1 cellular context compared by ENCODE assay signal in the genomic region with DNA sequence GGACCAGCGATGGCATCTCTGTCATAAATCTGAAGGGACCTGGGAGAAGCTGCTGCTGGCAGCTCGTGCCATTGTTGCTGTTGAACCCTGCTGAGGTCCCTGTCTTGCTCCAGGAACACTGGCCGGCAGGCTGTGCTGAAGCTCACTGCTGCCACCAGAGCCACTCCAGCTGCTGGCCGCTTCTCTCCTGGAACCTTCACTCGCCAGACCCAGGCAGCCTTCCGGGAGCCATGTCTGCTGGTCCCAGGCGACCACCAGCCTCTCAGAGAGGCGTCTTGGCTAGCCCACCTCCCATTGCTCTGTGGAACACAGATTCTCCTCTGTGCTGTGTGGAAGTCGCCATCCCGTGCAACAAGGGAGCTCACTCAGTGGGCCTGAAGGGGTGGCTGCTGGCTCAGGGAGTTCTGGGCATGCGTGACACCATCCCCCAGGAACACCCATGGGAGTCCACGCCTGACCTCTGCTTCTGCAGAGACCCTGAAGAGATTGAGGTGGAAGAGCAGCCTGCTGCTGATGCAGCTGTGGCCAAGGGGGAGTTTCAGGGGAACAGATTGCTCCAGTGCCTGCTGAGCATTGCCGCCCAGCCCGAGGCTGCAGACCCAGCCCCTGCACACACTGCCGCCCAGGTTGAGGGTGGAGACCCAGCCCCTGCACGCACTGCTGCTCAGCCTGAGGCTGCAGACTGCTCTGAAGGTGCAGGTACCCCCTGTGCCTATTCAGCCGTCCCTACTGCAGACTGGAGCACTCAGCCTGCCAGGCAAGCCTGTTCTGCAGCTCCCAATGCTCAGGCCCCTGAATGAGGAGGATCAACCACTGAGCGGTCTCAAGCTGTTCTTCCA.
A peak's percentile ranks its signal among the peaks of the same experiment; 100 is the strongest.
TF ChIP-seq lines count a peak whose summit lies in the region.

No MANE protein-coding gene starts in this region.

TF ChIP-seq in HepG2, 621 proteins besides CTCF, POLR2A, EP300 and RAD21 (continues in another document):
- no peak for TF ChIP-seq ZNF343 (CRISPR knock-in tag; IDR thresholded peaks at IDR 0.05)
- TF ChIP-seq DDIT3 (CRISPR knock-in tag; IDR thresholded peaks at IDR 0.05), result no peak
- no peak for TF ChIP-seq ZNF333 (CRISPR knock-in tag; IDR thresholded peaks at IDR 0.05; ENCODE audit: borderline replicate concordance)
- TF ChIP-seq SRF (IDR thresholded peaks at IDR 0.05; ENCODE audit: low read depth, low read length), result no peak
- no peak for TF ChIP-seq TRIM22 (IDR thresholded peaks at IDR 0.05)
- no peak for TF ChIP-seq ETV6 (CRISPR knock-in tag; conservative IDR thresholded peaks at IDR 0.05)
- no peak for TF ChIP-seq SP140L (CRISPR knock-in tag; IDR thresholded peaks at IDR 0.05; ENCODE audit: borderline replicate concordance)
- peak; percentile 67 for TF ChIP-seq ZNF687 (CRISPR knock-in tag; IDR thresholded peaks at IDR 0.05)
- TF ChIP-seq, protein P1, sequence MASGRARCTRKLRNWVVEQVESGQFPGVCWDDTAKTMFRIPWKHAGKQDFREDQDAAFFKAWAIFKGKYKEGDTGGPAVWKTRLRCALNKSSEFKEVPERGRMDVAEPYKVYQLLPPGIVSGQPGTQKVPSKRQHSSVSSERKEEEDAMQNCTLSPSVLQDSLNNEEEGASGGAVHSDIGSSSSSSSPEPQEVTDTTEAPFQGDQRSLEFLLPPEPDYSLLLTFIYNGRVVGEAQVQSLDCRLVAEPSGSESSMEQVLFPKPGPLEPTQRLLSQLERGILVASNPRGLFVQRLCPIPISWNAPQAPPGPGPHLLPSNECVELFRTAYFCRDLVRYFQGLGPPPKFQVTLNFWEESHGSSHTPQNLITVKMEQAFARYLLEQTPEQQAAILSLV (CRISPR knock-in tag; IDR thresholded peaks at IDR 0.05; ENCODE audit: borderline replicate concordance), result 0 out of 2 replicates have a peak, but pooled peaks have one; percentile 14
- TF ChIP-seq ZNF549 (CRISPR knock-in tag; IDR thresholded peaks at IDR 0.05), result no peak
- TF ChIP-seq MTERF4 (CRISPR knock-in tag; IDR thresholded peaks at IDR 0.05), result no peak
- TF ChIP-seq TCF12 (IDR thresholded peaks at IDR 0.05), result no peak
- no peak for TF ChIP-seq TCF12 (CRISPR knock-in tag; IDR thresholded peaks at IDR 0.05)
- no peak for TF ChIP-seq ZNF33A (CRISPR knock-in tag; IDR thresholded peaks at IDR 0.05; ENCODE audit: borderline replicate concordance)
- TF ChIP-seq ZNF563 (CRISPR knock-in tag; IDR thresholded peaks at IDR 0.05), result 0 out of 2 replicates have a peak, but pooled peaks have one; percentile 22
- peak in 1 of 2 experiments; percentile 55; a peak in 1 of 4 replicates for TF ChIP-seq HMGXB4 (CRISPR knock-in tag; IDR thresholded peaks at IDR 0.05; ENCODE audit: borderline replicate concordance in 1 of 2, low read depth in 1 of 2)
- no peak for TF ChIP-seq ZNF280D (CRISPR knock-in tag; IDR thresholded peaks at IDR 0.05)
- no peak for TF ChIP-seq ZNF530 (CRISPR knock-in tag; IDR thresholded peaks at IDR 0.05; ENCODE audit: low read depth)
- TF ChIP-seq NPAS2 (CRISPR knock-in tag; IDR thresholded peaks at IDR 0.05; ENCODE audit: borderline replicate concordance), result no peak
- TF ChIP-seq, protein P2, sequence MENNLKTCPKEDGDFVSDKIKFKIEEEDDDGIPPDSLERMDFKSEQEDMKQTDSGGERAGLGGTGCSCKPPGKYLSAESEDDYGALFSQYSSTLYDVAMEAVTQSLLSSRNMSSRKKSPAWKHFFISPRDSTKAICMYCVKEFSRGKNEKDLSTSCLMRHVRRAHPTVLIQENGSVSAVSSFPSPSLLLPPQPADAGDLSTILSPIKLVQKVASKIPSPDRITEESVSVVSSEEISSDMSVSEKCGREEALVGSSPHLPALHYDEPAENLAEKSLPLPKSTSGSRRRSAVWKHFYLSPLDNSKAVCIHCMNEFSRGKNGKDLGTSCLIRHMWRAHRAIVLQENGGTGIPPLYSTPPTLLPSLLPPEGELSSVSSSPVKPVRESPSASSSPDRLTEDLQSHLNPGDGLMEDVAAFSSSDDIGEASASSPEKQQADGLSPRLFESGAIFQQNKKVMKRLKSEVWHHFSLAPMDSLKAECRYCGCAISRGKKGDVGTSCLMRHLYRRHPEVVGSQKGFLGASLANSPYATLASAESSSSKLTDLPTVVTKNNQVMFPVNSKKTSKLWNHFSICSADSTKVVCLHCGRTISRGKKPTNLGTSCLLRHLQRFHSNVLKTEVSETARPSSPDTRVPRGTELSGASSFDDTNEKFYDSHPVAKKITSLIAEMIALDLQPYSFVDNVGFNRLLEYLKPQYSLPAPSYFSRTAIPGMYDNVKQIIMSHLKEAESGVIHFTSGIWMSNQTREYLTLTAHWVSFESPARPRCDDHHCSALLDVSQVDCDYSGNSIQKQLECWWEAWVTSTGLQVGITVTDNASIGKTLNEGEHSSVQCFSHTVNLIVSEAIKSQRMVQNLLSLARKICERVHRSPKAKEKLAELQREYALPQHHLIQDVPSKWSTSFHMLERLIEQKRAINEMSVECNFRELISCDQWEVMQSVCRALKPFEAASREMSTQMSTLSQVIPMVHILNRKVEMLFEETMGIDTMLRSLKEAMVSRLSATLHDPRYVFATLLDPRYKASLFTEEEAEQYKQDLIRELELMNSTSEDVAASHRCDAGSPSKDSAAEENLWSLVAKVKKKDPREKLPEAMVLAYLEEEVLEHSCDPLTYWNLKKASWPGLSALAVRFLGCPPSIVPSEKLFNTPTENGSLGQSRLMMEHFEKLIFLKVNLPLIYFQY (CRISPR knock-in tag; IDR thresholded peaks at IDR 0.05; ENCODE audit: borderline replicate concordance), result no peak
- no peak for TF ChIP-seq ZNF788 (CRISPR knock-in tag; IDR thresholded peaks at IDR 0.05; ENCODE audit: borderline replicate concordance)
- TF ChIP-seq ASH2L (IDR thresholded peaks at IDR 0.05; ENCODE audit: insufficient read length, low read depth, low read length), result no peak
- no peak for TF ChIP-seq ZNF142 (CRISPR knock-in tag; IDR thresholded peaks at IDR 0.05)
- no peak for TF ChIP-seq RFXANK (CRISPR knock-in tag; IDR thresholded peaks at IDR 0.05)
- no peak for TF ChIP-seq HCFC1 (IDR thresholded peaks at IDR 0.05; ENCODE audit: low read depth, low read length)
- TF ChIP-seq MXI1 (IDR thresholded peaks at IDR 0.05; ENCODE audit: borderline replicate concordance, low read depth, low read length), result no peak
